In the genomic region with DNA sequence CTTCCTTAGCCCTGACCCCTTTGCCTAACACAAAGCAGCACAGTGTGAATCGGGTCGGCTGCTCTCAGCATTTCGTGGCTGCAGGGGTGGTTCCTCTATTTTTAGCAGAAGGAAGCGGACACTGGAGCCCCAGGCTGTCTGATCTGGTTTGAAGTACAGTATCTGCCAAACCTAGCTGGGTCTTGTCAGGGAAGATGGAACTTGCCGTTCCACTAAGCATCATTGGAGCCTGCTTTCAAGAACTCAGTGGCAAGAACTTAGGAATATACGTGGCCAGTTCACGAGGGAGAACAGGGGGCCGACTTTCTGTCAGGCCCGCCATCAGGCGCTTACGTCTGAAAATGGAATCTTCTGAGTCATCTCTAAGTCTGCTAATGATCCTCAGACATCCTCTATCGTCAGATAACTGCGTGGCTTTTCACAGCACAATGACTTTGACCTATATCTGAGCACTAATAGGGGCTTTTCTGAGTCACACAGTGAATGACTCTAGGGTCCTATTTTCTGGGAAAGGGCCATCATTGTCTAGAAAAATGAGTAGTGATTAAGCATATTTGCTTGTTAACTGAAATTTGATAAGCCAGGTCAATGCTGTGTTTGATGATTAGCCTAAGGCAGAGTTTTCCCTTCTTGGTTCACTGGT, we compare ENCODE assay signal across 9 cellular contexts. TPM values are rescaled to one million over a fixed set of nuclear protein-coding genes. Genes with fewer than 3 reads are reported as not detected.
DNase-seq lines count a peak whose midpoint lies in the region; ATAC-seq, FAIRE-seq and TF ChIP-seq lines count a peak whose summit lies in the region.
"Had no signal": no experiment of that assay in that cellular context is flagged by ENCODE, and none has a peak within 500 bp of the region (broad histone marks: within the 10 kb centered on the region; RNA-seq: fewer than 3 reads in every experiment).

No MANE protein-coding gene starts in this region.

- ATAC-seq in GM21529 (IDR thresholded peaks at IDR 0.05; ENCODE audit: unreplicated experiment) = peak; percentile 70

- no peaks in the 10 kb centered on the region for H3K27me3 ChIP-seq in ovary

- peak; percentile 84 for DNase-seq in CD14-positive monocyte (ENCODE audit: low spot score)
- DNase-seq in NCI-H1436 (lab: John Stamatoyannopoulos, UW) = peak; percentile 40
- peak; percentile 26 for DNase-seq in activated CD8-positive, alpha-beta memory T cell treated with anti-CD3 and anti-CD28 coated beads, Interleukin-2, amount 50 U/mL, for 24 hours (ENCODE audit: extremely low read depth)
- peak; percentile 85 for DNase-seq in fibroblast of gingiva (ENCODE audit: low read depth)
- peak in 2 of 5 donors; percentile 31 to 37 for DNase-seq in ovary
- peak; percentile 37 for DNase-seq in urothelium cell line (ENCODE audit: low spot score)
- no peak for DNase-seq in 8988T

- TF ChIP-seq CTCF in CD14-positive monocyte (IDR thresholded peaks at IDR 0.05) = no peak
- TF ChIP-seq CTCF in ovary (IDR thresholded peaks at IDR 0.05) = no peak

- no peak for TF ChIP-seq EP300 in ovary (IDR thresholded peaks at IDR 0.05)

- H3K4me3 ChIP-seq in ovary = no peak overlapping the region

- H3K36me3 Mint-ChIP-seq in CD14-positive monocyte = peaks cover 63 to 87% of the 10 kb centered on the region in 2 donors

- H3K9me3 Mint-ChIP-seq in CD14-positive monocyte = no peaks in the 10 kb centered on the region

- H3K4me3 Mint-ChIP-seq in CD14-positive monocyte = peak overlapping the region; percentile 59 to 87

- no peak for TF ChIP-seq POLR2A in ovary (IDR thresholded peaks at IDR 0.05)

- H3K4me1 ChIP-seq in ovary (ENCODE audit: insufficient read depth) = no peaks in the 10 kb centered on the region

- peaks cover 36% of the 10 kb centered on the region for H3K4me1 Mint-ChIP-seq in CD14-positive monocyte

- H3K36me3 ChIP-seq in ovary = no peaks in the 10 kb centered on the region

- no peak for FAIRE-seq in urothelium cell line (lab: Jason Lieb, UNC)
- FAIRE-seq: H1 had no signal

- 60 to 62% (median 62%) methylated on average over 13 of the region's 13 CpGs for WGBS in ovary, 3 donors

- H3K27ac ChIP-seq in ovary = peak overlapping the region; percentile 27 to 28

- intact Hi-C loops in CD14-positive monocyte (cut with micrococcal nuclease) = no loop called here
- intact Hi-C loops in ovary (cut with DNase I) = no loop called here

- H3K27me3 Mint-ChIP-seq in CD14-positive monocyte (ENCODE audit: low read depth in 3 of 3) = peaks cover 0 to 2% (median 0%) of the 10 kb centered on the region in 3 donors

- no peaks in the 10 kb centered on the region for H3K9me3 ChIP-seq in ovary

- H3K27ac Mint-ChIP-seq in CD14-positive monocyte = peak overlapping the region; percentile 94 to 100 (median 96)

RNA-seq across cellular contexts. Expression of a gene that starts 43.3 kb away (rescaled TPM):
- polyA plus RNA-seq in CD14-positive monocyte (not detected), ovary (10 to 100 TPM in 1 of 2 donors, 1 to 10 TPM in 1; 8.1 to 15.5 TPM)
- total RNA-seq in ovary = 10 to 100 TPM in 6 of 7 donors, 1 to 10 TPM in 1; 3.6 to 46.7 (median 29.5) TPM

Comparison
In these comparisons a context has a peak if more than half of its experiments do, and no peak if none do; other contexts are left out.
1. RNA of a gene that starts 43.3 kb away (polyA plus RNA-seq): 8.1 to 15.5 TPM in ovary; not detected in CD14-positive monocyte; every median in the first group is over 4 times any median in the second.